In genomic region chr5:172365948-172366608, GRCh38 we compare ENCODE assay signal across 23 cellular contexts.
"Had no signal": no experiment of that assay in that cellular context is flagged by ENCODE, and none has a peak within 500 bp of the region (broad histone marks: within the 10 kb centered on the region; RNA-seq: fewer than 3 reads in every experiment).

No MANE protein-coding gene starts in this region.

- H3K4me3 ChIP-seq: gastroesophageal sphincter, smooth muscle cell, uterus had no signal

- ATAC-seq: activated CD8-positive, alpha-beta memory T cell treated with anti-CD3 and anti-CD28 coated beads, Interleukin-2, amount 10 ng/mL, durations not matched to agents 7 days and 5 days; activated CD8-positive, alpha-beta T cell treated with anti-CD3 and anti-CD28 coated beads for 36 hours; activated naive CD8-positive, alpha-beta T cell treated with anti-CD3 and anti-CD28 coated beads, Interleukin-2, amount 50 U/mL, for 24 hours; gastroesophageal sphincter; left cardiac atrium had no signal

- H3K27ac ChIP-seq: epithelial cell of prostate, gastroesophageal sphincter, uterus, VCaP had no signal

- H3K4me3 Mint-ChIP-seq: activated CD4-positive, alpha-beta T cell treated with anti-CD3 and anti-CD28 coated beads, Interleukin-2, amount 10 ng/mL, durations not matched to agents 7 days and 5 days; activated CD8-positive, alpha-beta memory T cell treated with anti-CD3 and anti-CD28 coated beads, Interleukin-2, amount 10 ng/mL, durations not matched to agents 7 days and 5 days; activated CD8-positive, alpha-beta T cell treated with anti-CD3 and anti-CD28 coated beads for 36 hours; activated naive CD8-positive, alpha-beta T cell treated with anti-CD3 and anti-CD28 coated beads, Interleukin-2, amount 50 U/mL, for 24 hours; neural crest cell; stimulated activated memory B cell treated with anti-CD40 and anti-IgM and Interleukin-4, amounts not matched to agents 10 μg/mL and 1 μg/mL and 100 μg/mL, for 72 hours had no signal

- H3K36me3 ChIP-seq: uterus had no signal

- H3K27ac Mint-ChIP-seq: activated CD4-positive, alpha-beta T cell treated with anti-CD3 and anti-CD28 coated beads, Interleukin-2, amount 10 ng/mL, durations not matched to agents 7 days and 5 days; activated CD8-positive, alpha-beta memory T cell treated with anti-CD3 and anti-CD28 coated beads, Interleukin-2, amount 10 ng/mL, durations not matched to agents 7 days and 5 days; activated CD8-positive, alpha-beta T cell treated with anti-CD3 and anti-CD28 coated beads for 36 hours; activated naive CD8-positive, alpha-beta T cell treated with anti-CD3 and anti-CD28 coated beads, Interleukin-2, amount 50 U/mL, for 24 hours; stimulated activated memory B cell treated with anti-CD40 and anti-IgM and Interleukin-4, amounts not matched to agents 10 μg/mL and 1 μg/mL and 100 μg/mL, for 72 hours had no signal

- DNase-seq: activated CD4-positive, alpha-beta T cell treated with anti-CD3 and anti-CD28 coated beads, Interleukin-2, amount 10 ng/mL, durations not matched to agents 7 days and 5 days; activated CD4-positive, CD25-positive, alpha-beta regulatory T cell treated with anti-CD3 and anti-CD28 coated beads, Interleukin-2, amount 50 U/mL, for 72 hours; activated CD8-positive, alpha-beta memory T cell treated with anti-CD3 and anti-CD28 coated beads, Interleukin-2, amount 10 ng/mL, durations not matched to agents 7 days and 5 days; activated CD8-positive, alpha-beta T cell treated with anti-CD3 and anti-CD28 coated beads for 36 hours; activated effector memory CD4-positive, alpha-beta T cell treated with anti-CD3 and anti-CD28 coated beads, Interleukin-2, amount 50 U/mL, for 16 hours; activated naive CD4-positive, alpha-beta T cell treated with anti-CD3 and anti-CD28 coated beads, Interleukin-2, amount 50 U/mL, for 16 hours; activated naive CD8-positive, alpha-beta T cell treated with anti-CD3 and anti-CD28 coated beads, Interleukin-2, amount 50 U/mL, for 24 hours; activated T-cell treated with anti-CD3 and anti-CD28 coated beads for 4 hours; cortex of kidney; head of caudate nucleus; hypothalamus; left cardiac atrium; mesendoderm; naive B cell; stimulated activated CD4-positive, alpha-beta T cell treated with anti-CD3 and anti-CD28 coated beads, Interleukin-15, amount 100 ng/mL, for 24 hours; trophoblast cell; uterus had no signal

- H3K27me3 Mint-ChIP-seq: activated CD4-positive, alpha-beta T cell treated with anti-CD3 and anti-CD28 coated beads, Interleukin-2, amount 10 ng/mL, durations not matched to agents 7 days and 5 days; activated CD8-positive, alpha-beta memory T cell treated with anti-CD3 and anti-CD28 coated beads, Interleukin-2, amount 10 ng/mL, durations not matched to agents 7 days and 5 days; activated CD8-positive, alpha-beta T cell treated with anti-CD3 and anti-CD28 coated beads for 36 hours; activated naive CD8-positive, alpha-beta T cell treated with anti-CD3 and anti-CD28 coated beads, Interleukin-2, amount 50 U/mL, for 24 hours had no signal

- H3K4me1 ChIP-seq: gastroesophageal sphincter, uterus had no signal

- H3K36me3 Mint-ChIP-seq: naive B cell; stimulated activated memory B cell treated with anti-CD40 and anti-IgM and Interleukin-4, amounts not matched to agents 10 μg/mL and 1 μg/mL and 100 μg/mL, for 72 hours had no signal

- H3K9me3 ChIP-seq: uterus had no signal

- H3K27me3 ChIP-seq: gastroesophageal sphincter, uterus had no signal
